In the genomic region with DNA sequence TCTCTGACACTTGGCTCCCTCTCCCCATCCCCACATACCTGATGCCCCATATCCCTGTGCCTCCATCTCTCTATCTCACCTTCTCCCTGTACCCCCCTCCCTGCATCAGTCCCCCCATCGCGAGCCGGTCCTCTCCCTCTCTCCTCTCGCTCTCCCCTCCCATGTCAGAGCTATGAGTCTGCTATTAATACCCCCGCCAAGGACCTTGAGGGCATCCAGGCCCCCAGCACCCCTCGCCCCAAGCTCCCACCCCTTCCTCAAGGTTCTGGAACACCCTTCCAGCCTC, we compare ENCODE assay signal across 23 cellular contexts. TPM values are rescaled to one million over a fixed set of nuclear protein-coding genes. Genes with fewer than 3 reads are reported as not detected.
DNase-seq lines count a peak whose midpoint lies in the region; ATAC-seq, FAIRE-seq and TF ChIP-seq lines count a peak whose summit lies in the region.
"Had no signal": no experiment of that assay in that cellular context is flagged by ENCODE, and none has a peak within 500 bp of the region (broad histone marks: within the 10 kb centered on the region; RNA-seq: fewer than 3 reads in every experiment).

No MANE protein-coding gene starts in this region.

- POLR2A ChIA-PET in HepG2 (lab: Yijun Ruan, JAX): interaction anchor here (0.8 kb wide), 1 partner anchor 32 kb away, joined by 3 read pairs; no protein-coding TSS in a partner anchor
- POLR2A ChIA-PET in WTC11 (lab: Charles Lee): interaction anchor here (0.6 to 0.8 kb wide), 2 partner anchors 9 to 20 kb away, joined by 3 to 6 read pairs; no protein-coding TSS in a partner anchor
- POLR2A ChIA-PET in activated CD8-positive, alpha-beta T cell treated with anti-CD3 and anti-CD28 coated beads, Interleukin-2, amount 10 ng/mL, durations not matched to agents 7 days and 5 days (lab: Charles Lee): interaction anchor here (0.6 kb wide), 2 partner anchors 11 to 183 kb away, joined by 3 to 6 read pairs; no protein-coding TSS in a partner anchor

- peaks cover 79% of the 10 kb centered on the region for H3K4me1 ChIP-seq in HepG2 (ENCODE audit: insufficient read depth, low read length)
- no peaks in the 10 kb centered on the region for H3K4me1 ChIP-seq in right lobe of liver

- TF ChIP-seq CTCF in HepG2 (CRISPR knock-in tag; IDR thresholded peaks at IDR 0.05): no peak
- no peak for TF ChIP-seq CTCF in right lobe of liver (IDR thresholded peaks at IDR 0.05)
- no peak for TF ChIP-seq CTCF in WTC11 (IDR thresholded peaks at IDR 0.05)

- CTCF ChIA-PET in HepG2 (lab: Yijun Ruan, JAX; ENCODE audit: low intra/inter-chr PET ratio, low total read pairs) (no interaction called here), WTC11 (lab: Charles Lee) (interaction anchor here (0.7 to 2.4 kb wide), 7 partner anchors 11 to 289 kb away, joined by 3 to 13 read pairs (median 4); no protein-coding TSS in a partner anchor)
- CTCF ChIA-PET in activated CD8-positive, alpha-beta T cell treated with anti-CD3 and anti-CD28 coated beads, Interleukin-2, amount 10 ng/mL, durations not matched to agents 7 days and 5 days (lab: Charles Lee): interaction anchor here (1.0 kb wide), 1 partner anchor 81 kb away, joined by 3 read pairs; no protein-coding TSS in a partner anchor

- no peak for TF ChIP-seq POLR2A in HepG2 (IDR thresholded peaks at IDR 0.05; ENCODE audit: insufficient read depth in 1 of 2, low read depth in 2 of 2, low read length in 2 of 2)
- no peak for TF ChIP-seq POLR2A in right lobe of liver (IDR thresholded peaks at IDR 0.05)
- TF ChIP-seq POLR2A in GM18505 (IDR thresholded peaks at IDR 0.05; ENCODE audit: borderline replicate concordance, extremely low read depth, insufficient read depth, insufficient read length): no peak

- H3K27me3 Mint-ChIP-seq in WTC11 (ENCODE audit: low read depth) (peaks cover 60% of the 10 kb centered on the region), memory B cell (peaks cover 32% of the 10 kb centered on the region)
- peaks cover 46 to 47% of the 10 kb centered on the region in 2 donors for H3K27me3 Mint-ChIP-seq in stimulated activated naive B cell treated with anti-CD40 and anti-IgM and Interleukin-4, amounts not matched to agents 10 μg/mL and 1 μg/mL and 100 μg/mL, for 72 hours
- H3K27me3 Mint-ChIP-seq in activated CD8-positive, alpha-beta T cell treated with anti-CD3 and anti-CD28 coated beads, Interleukin-2, amount 10 ng/mL, durations not matched to agents 7 days and 5 days (ENCODE audit: low read depth): peaks cover 56% of the 10 kb centered on the region

- no peaks in the 10 kb centered on the region for H3K9me3 ChIP-seq in HepG2 (ENCODE audit: low read length)
- H3K9me3 ChIP-seq in right lobe of liver: no peaks in the 10 kb centered on the region
- H3K9me3 ChIP-seq: right atrium auricular region, suprapubic skin had no signal

- H3K4me3 ChIP-seq in HepG2 (replicated peaks in 1 of 3; ENCODE audit: insufficient read depth in 1 of 3, low read depth in 2 of 3, low read length in 3 of 3): peak overlapping the region in 1 of 3 experiments; percentile 71; a peak in 1 of 6 replicates
- no peak overlapping the region for H3K4me3 ChIP-seq in right lobe of liver

- no peak for TF ChIP-seq EP300 in HepG2 (IDR thresholded peaks at IDR 0.05; ENCODE audit: low read depth in 2 of 2, low read length in 2 of 2)
- TF ChIP-seq EP300 in HepG2 (CRISPR knock-in tag; IDR thresholded peaks at IDR 0.05; ENCODE audit: borderline replicate concordance): no peak

- no peak for FAIRE-seq in HepG2 (lab: Jason Lieb, UNC)
- FAIRE-seq: frontal cortex, RCC 7860 had no signal

- H2AFZ ChIP-seq in HepG2 (ENCODE audit: low read length): no peak overlapping the region

- H3K36me3 ChIP-seq in HepG2 (replicated peaks in 1 of 2; ENCODE audit: control insufficient read depth in 1 of 2, insufficient read depth in 2 of 2, low read length in 2 of 2) (no peaks in the 10 kb centered on the region), right lobe of liver (no peaks in the 10 kb centered on the region)
- H3K36me3 ChIP-seq: right atrium auricular region, suprapubic skin had no signal

- in situ Hi-C loops in HepG2 (cut with HindIII; ENCODE audit: extremely low pct_ligation_motif_present, low pct_unique_long_range_greater_than_20kb): no loop called here

- H3K27ac ChIP-seq in HepG2 (ENCODE audit: extremely low read length, insufficient read depth, low read length) (no peak overlapping the region), right lobe of liver (no peak overlapping the region)
- H3K27ac ChIP-seq: epithelial cell of prostate, right atrium auricular region, suprapubic skin had no signal

- H3K27me3 ChIP-seq in HepG2 (ENCODE audit: control insufficient read depth in 1 of 2, insufficient read depth in 2 of 2, low read length in 2 of 2): peaks cover 11 to 52% of the 10 kb centered on the region in 2 experiments
- H3K27me3 ChIP-seq in right lobe of liver: no peaks in the 10 kb centered on the region

- peaks cover 11% of the 10 kb centered on the region for H3K79me2 ChIP-seq in HepG2 (ENCODE audit: insufficient read depth, low read length)

- 50% methylated on average over 6 of the region's 6 CpGs for WGBS in HepG2 (ENCODE audit: low lambda C conversion rate)
- 10% methylated on average over 6 of the region's 6 CpGs for WGBS in right lobe of liver (ENCODE audit: insufficient coverage, low coverage, low lambda C conversion rate, missing lambda C conversion rate)

- H3K36me3 Mint-ChIP-seq in WTC11 (no peaks in the 10 kb centered on the region), memory B cell (peaks cover 8% of the 10 kb centered on the region)
- peaks cover 3 to 10% of the 10 kb centered on the region in 2 donors for H3K36me3 Mint-ChIP-seq in stimulated activated naive B cell treated with anti-CD40 and anti-IgM and Interleukin-4, amounts not matched to agents 10 μg/mL and 1 μg/mL and 100 μg/mL, for 72 hours
- no peaks in the 10 kb centered on the region for H3K36me3 Mint-ChIP-seq in activated CD8-positive, alpha-beta T cell treated with anti-CD3 and anti-CD28 coated beads, Interleukin-2, amount 10 ng/mL, durations not matched to agents 7 days and 5 days (ENCODE audit: low read depth)

- no TSS peak for BruUV-seq in HepG2 (replicated peaks; lab: Mats Ljungman, UMichigan)

- TF ChIP-seq RAD21 in HepG2 (CRISPR knock-in tag; IDR thresholded peaks at IDR 0.05): no peak

- DNase-seq in HepG2 (ENCODE audit: low spot score) (no peak), right lobe of liver (no peak), WTC11 (ENCODE audit: low spot score) (no peak), memory B cell (ENCODE audit: low spot score in 2 of 2) (no peak), NCI-H345 treated with DMSO at 0.1 percent for 48 hours (lab: John Stamatoyannopoulos, UW; ENCODE audit: unreplicated experiment) (no peak)
- DNase-seq in stimulated activated naive B cell treated with anti-CD40 and anti-IgM and Interleukin-4, amounts not matched to agents 10 μg/mL and 1 μg/mL and 100 μg/mL, for 72 hours: no peak
- no peak for DNase-seq in activated CD8-positive, alpha-beta T cell treated with anti-CD3 and anti-CD28 coated beads, Interleukin-2, amount 10 ng/mL, durations not matched to agents 7 days and 5 days
- DNase-seq: activated effector memory CD4-positive, alpha-beta T cell treated with anti-CD3 and anti-CD28 coated beads, Interleukin-2, amount 50 U/mL, for 16 hours; amygdala; DMS 273 treated with DMSO at 0.1 percent for 48 hours; HCEC 1CT; MM.1S; NCI-H187 treated with DMSO at 0.1 percent for 48 hours; NCI-H524 had no signal

- no peak overlapping the region for H3K9ac ChIP-seq in HepG2 (ENCODE audit: insufficient read depth, low read depth, low read length)

- H3K27ac Mint-ChIP-seq in WTC11 (no peak overlapping the region), memory B cell (no peak overlapping the region)
- no peak overlapping the region for H3K27ac Mint-ChIP-seq in stimulated activated naive B cell treated with anti-CD40 and anti-IgM and Interleukin-4, amounts not matched to agents 10 μg/mL and 1 μg/mL and 100 μg/mL, for 72 hours
- H3K27ac Mint-ChIP-seq in activated CD8-positive, alpha-beta T cell treated with anti-CD3 and anti-CD28 coated beads, Interleukin-2, amount 10 ng/mL, durations not matched to agents 7 days and 5 days: no peak overlapping the region

- H3K4me1 Mint-ChIP-seq in WTC11: peaks cover 54% of the 10 kb centered on the region
- peaks cover 56% of the 10 kb centered on the region for H3K4me1 Mint-ChIP-seq in memory B cell
- H3K4me1 Mint-ChIP-seq in stimulated activated naive B cell treated with anti-CD40 and anti-IgM and Interleukin-4, amounts not matched to agents 10 μg/mL and 1 μg/mL and 100 μg/mL, for 72 hours: peaks cover 47 to 74% of the 10 kb centered on the region in 2 donors
- peaks cover 42% of the 10 kb centered on the region for H3K4me1 Mint-ChIP-seq in activated CD8-positive, alpha-beta T cell treated with anti-CD3 and anti-CD28 coated beads, Interleukin-2, amount 10 ng/mL, durations not matched to agents 7 days and 5 days (ENCODE audit: low read depth)

- ATAC-seq in HepG2: no peak
- ATAC-seq in right lobe of liver: no peak
- ATAC-seq in WTC11: no peak
- no peak for ATAC-seq in memory B cell (ENCODE audit: low read depth)
- no peak for ATAC-seq in stimulated activated naive B cell treated with anti-CD40 and anti-IgM and Interleukin-4, amounts not matched to agents 10 μg/mL and 1 μg/mL and 100 μg/mL, for 72 hours (replicated peaks)
- ATAC-seq in activated CD8-positive, alpha-beta T cell treated with anti-CD3 and anti-CD28 coated beads, Interleukin-2, amount 10 ng/mL, durations not matched to agents 7 days and 5 days: no peak
- ATAC-seq in GM18505 (IDR thresholded peaks at IDR 0.05; ENCODE audit: unreplicated experiment): no peak

- intact Hi-C loops in HepG2 (cut with micrococcal nuclease; ENCODE audit: unreplicated experiment) (no loop called here), right lobe of liver (cut with DNase I) (no loop called here)

- no peaks in the 10 kb centered on the region for H4K20me1 ChIP-seq in HepG2 (ENCODE audit: insufficient read depth, low read length)

- H3K4me2 ChIP-seq in HepG2 (ENCODE audit: low read depth, low read length): no peak overlapping the region

- H3K9me3 Mint-ChIP-seq in WTC11: no peaks in the 10 kb centered on the region
- H3K9me3 Mint-ChIP-seq in memory B cell: peaks cover 3% of the 10 kb centered on the region
- H3K9me3 Mint-ChIP-seq in stimulated activated naive B cell treated with anti-CD40 and anti-IgM and Interleukin-4, amounts not matched to agents 10 μg/mL and 1 μg/mL and 100 μg/mL, for 72 hours: peaks cover 8 to 10% of the 10 kb centered on the region in 2 donors
- no peaks in the 10 kb centered on the region for H3K9me3 Mint-ChIP-seq in activated CD8-positive, alpha-beta T cell treated with anti-CD3 and anti-CD28 coated beads, Interleukin-2, amount 10 ng/mL, durations not matched to agents 7 days and 5 days (ENCODE audit: insufficient read depth)
- H3K9me3 Mint-ChIP-seq: neural crest cell had no signal

- H3K4me3 Mint-ChIP-seq in WTC11 (peak overlapping the region; percentile 59), memory B cell (peak overlapping the region; percentile 30)
- peak overlapping the region; percentile 3 to 78 for H3K4me3 Mint-ChIP-seq in stimulated activated naive B cell treated with anti-CD40 and anti-IgM and Interleukin-4, amounts not matched to agents 10 μg/mL and 1 μg/mL and 100 μg/mL, for 72 hours
- no peak overlapping the region for H3K4me3 Mint-ChIP-seq in activated CD8-positive, alpha-beta T cell treated with anti-CD3 and anti-CD28 coated beads, Interleukin-2, amount 10 ng/mL, durations not matched to agents 7 days and 5 days

RNA-seq across cellular contexts. Expression of a gene that starts 1.6 kb away (rescaled TPM):
- 0.02 TPM in 1 of 2 replicates, not detected in the other for total RNA-seq in HepG2 (2016; rRNA removed; fragmentation: Illumina TruSeq; extraction: Trizol)
- under 0.01 TPM in 1 of 2 replicates, not detected in the other for total RNA-seq in HepG2 (2016; cell fraction: cytosol; rRNA removed; fragmentation: Illumina TruSeq; extraction: Trizol; ENCODE audit: low read depth)
- total RNA-seq in HepG2 (2016; cell fraction: insoluble cytoplasmic fraction; rRNA removed; fragmentation: Illumina TruSeq; extraction: Trizol): 0.04 TPM in 1 of 2 replicates, not detected in the other
- total RNA-seq in HepG2 (2016; cell fraction: membrane; rRNA removed; fragmentation: Illumina TruSeq; extraction: Trizol): 0.03 and 0.06 TPM in 2 replicates
- 0.09 and 0.22 TPM in 2 replicates for total RNA-seq in HepG2 (2016; cell fraction: nucleus; rRNA removed; fragmentation: Illumina TruSeq; extraction: Trizol)
- polyA plus RNA-seq in HepG2 (2011; rRNA removed): 0.08 and 0.13 TPM in 2 replicates
- polyA plus RNA-seq in HepG2 (2011; cell fraction: cytosol; rRNA removed): 0.05 and 0.06 TPM in 2 replicates
- 0.43 and 0.61 TPM in 2 replicates for polyA plus RNA-seq in HepG2 (2011; cell fraction: nucleus; rRNA removed)
- 0.29 and 0.34 TPM in 2 replicates for polyA plus RNA-seq in HepG2 (2012)
- 0.03 TPM in 2 replicates for polyA plus RNA-seq in HepG2 (2016; cell fraction: cytosol; fragmentation: Illumina TruSeq; extraction: Trizol; ENCODE audit: low read depth)
- polyA plus RNA-seq in HepG2 (2016; cell fraction: insoluble cytoplasmic fraction; fragmentation: Illumina TruSeq; extraction: Trizol; ENCODE audit: low read depth): 0.05 and 0.13 TPM in 2 replicates
- 0.07 TPM in 1 of 2 replicates, not detected in the other for polyA plus RNA-seq in HepG2 (2016; cell fraction: membrane; fragmentation: Illumina TruSeq; extraction: Trizol; ENCODE audit: low read depth)
- 0.31 TPM in 2 replicates for polyA plus RNA-seq in HepG2 (2016; cell fraction: nucleus; fragmentation: Illumina TruSeq; extraction: Trizol; ENCODE audit: insufficient read depth, low read depth)
- polyA minus RNA-seq in HepG2 (2011; rRNA and poly(A)+ RNA removed; ENCODE audit: low replicate concordance): 0.40 and 0.44 TPM in 2 replicates
- 0.10 and 0.26 TPM in 2 replicates for polyA minus RNA-seq in HepG2 (2011; cell fraction: cytosol; rRNA and poly(A)+ RNA removed)
- 0.12 and 0.13 TPM in 2 replicates for polyA minus RNA-seq in HepG2 (2011; cell fraction: nucleus; rRNA and poly(A)+ RNA removed)
- under 1 TPM; 0.09 to 0.29 (median 0.22) TPM for total RNA-seq in right lobe of liver
- 23.0 to 27.8 TPM (median 25.3 TPM) in 3 replicates for total RNA-seq in WTC11 (2021)
- total RNA-seq in activated CD8-positive, alpha-beta T cell treated with anti-CD3 and anti-CD28 coated beads, Interleukin-2, amount 10 ng/mL, durations not matched to agents 7 days and 5 days: under 1 TPM; 0.05 to 0.08 TPM

RNA-seq across cellular contexts. Expression of a gene that starts 3.8 kb away (rescaled TPM):
- 70.8 and 134 TPM in 2 replicates for total RNA-seq in HepG2 (2016; rRNA removed; fragmentation: Illumina TruSeq; extraction: Trizol)
- 55.9 and 57.5 TPM in 2 replicates for total RNA-seq in HepG2 (2016; cell fraction: cytosol; rRNA removed; fragmentation: Illumina TruSeq; extraction: Trizol; ENCODE audit: low read depth)
- 61.8 and 132 TPM in 2 replicates for total RNA-seq in HepG2 (2016; cell fraction: insoluble cytoplasmic fraction; rRNA removed; fragmentation: Illumina TruSeq; extraction: Trizol)
- total RNA-seq in HepG2 (2016; cell fraction: membrane; rRNA removed; fragmentation: Illumina TruSeq; extraction: Trizol): 111 and 112 TPM in 2 replicates
- total RNA-seq in HepG2 (2016; cell fraction: nucleus; rRNA removed; fragmentation: Illumina TruSeq; extraction: Trizol): 125 and 150 TPM in 2 replicates
- polyA plus RNA-seq in HepG2 (2011; rRNA removed): 185 and 212 TPM in 2 replicates
- polyA plus RNA-seq in HepG2 (2011; cell fraction: cytosol; rRNA removed): 168 and 179 TPM in 2 replicates
- 94.7 and 95.7 TPM in 2 replicates for polyA plus RNA-seq in HepG2 (2011; cell fraction: nucleus; rRNA removed)
- polyA plus RNA-seq in HepG2 (2012): 187 and 197 TPM in 2 replicates
- polyA plus RNA-seq in HepG2 (2016; cell fraction: cytosol; fragmentation: Illumina TruSeq; extraction: Trizol; ENCODE audit: low read depth): 130 and 136 TPM in 2 replicates
- polyA plus RNA-seq in HepG2 (2016; cell fraction: insoluble cytoplasmic fraction; fragmentation: Illumina TruSeq; extraction: Trizol; ENCODE audit: low read depth): 151 and 179 TPM in 2 replicates
- polyA plus RNA-seq in HepG2 (2016; cell fraction: membrane; fragmentation: Illumina TruSeq; extraction: Trizol; ENCODE audit: low read depth): 209 and 221 TPM in 2 replicates
- 421 and 451 TPM in 2 replicates for polyA plus RNA-seq in HepG2 (2016; cell fraction: nucleus; fragmentation: Illumina TruSeq; extraction: Trizol; ENCODE audit: insufficient read depth, low read depth)
- 143 and 261 TPM in 2 replicates for polyA minus RNA-seq in HepG2 (2011; rRNA and poly(A)+ RNA removed; ENCODE audit: low replicate concordance)
- polyA minus RNA-seq in HepG2 (2011; cell fraction: cytosol; rRNA and poly(A)+ RNA removed): 129 and 135 TPM in 2 replicates
- polyA minus RNA-seq in HepG2 (2011; cell fraction: nucleus; rRNA and poly(A)+ RNA removed): 29.5 and 36.8 TPM in 2 replicates
- total RNA-seq in right lobe of liver: 10 to 100 TPM; 69.1 to 83.1 (median 77.1) TPM
- total RNA-seq in WTC11 (2021): 207 to 226 TPM (median 223 TPM) in 3 replicates
- 10 to 100 TPM; 70.3 to 71.3 TPM for total RNA-seq in activated CD8-positive, alpha-beta T cell treated with anti-CD3 and anti-CD28 coated beads, Interleukin-2, amount 10 ng/mL, durations not matched to agents 7 days and 5 days

RNA-seq across cellular contexts. Expression of a gene that starts 30.9 kb away (rescaled TPM):
- not detected in 2 replicates for total RNA-seq in HepG2 (2016; rRNA removed; fragmentation: Illumina TruSeq; extraction: Trizol)
- not detected in 2 replicates for total RNA-seq in HepG2 (2016; cell fraction: cytosol; rRNA removed; fragmentation: Illumina TruSeq; extraction: Trizol; ENCODE audit: low read depth)
- not detected in 2 replicates for total RNA-seq in HepG2 (2016; cell fraction: insoluble cytoplasmic fraction; rRNA removed; fragmentation: Illumina TruSeq; extraction: Trizol)
- not detected in 2 replicates for total RNA-seq in HepG2 (2016; cell fraction: membrane; rRNA removed; fragmentation: Illumina TruSeq; extraction: Trizol)
- total RNA-seq in HepG2 (2016; cell fraction: nucleus; rRNA removed; fragmentation: Illumina TruSeq; extraction: Trizol): not detected in 2 replicates
- polyA plus RNA-seq in HepG2 (2011; rRNA removed): not detected in 2 replicates
- polyA plus RNA-seq in HepG2 (2011; cell fraction: cytosol; rRNA removed): not detected in 2 replicates
- polyA plus RNA-seq in HepG2 (2011; cell fraction: nucleus; rRNA removed): not detected in 2 replicates
- polyA plus RNA-seq in HepG2 (2012): not detected in 2 replicates
- polyA plus RNA-seq in HepG2 (2016; cell fraction: cytosol; fragmentation: Illumina TruSeq; extraction: Trizol; ENCODE audit: low read depth): not detected in 2 replicates
- not detected in 2 replicates for polyA plus RNA-seq in HepG2 (2016; cell fraction: insoluble cytoplasmic fraction; fragmentation: Illumina TruSeq; extraction: Trizol; ENCODE audit: low read depth)
- polyA plus RNA-seq in HepG2 (2016; cell fraction: membrane; fragmentation: Illumina TruSeq; extraction: Trizol; ENCODE audit: low read depth): not detected in 2 replicates
- not detected in 2 replicates for polyA plus RNA-seq in HepG2 (2016; cell fraction: nucleus; fragmentation: Illumina TruSeq; extraction: Trizol; ENCODE audit: insufficient read depth, low read depth)
- 1.4 TPM in 1 of 2 replicates, not detected in the other for polyA minus RNA-seq in HepG2 (2011; rRNA and poly(A)+ RNA removed; ENCODE audit: low replicate concordance)
- not detected in 2 replicates for polyA minus RNA-seq in HepG2 (2011; cell fraction: cytosol; rRNA and poly(A)+ RNA removed)
- polyA minus RNA-seq in HepG2 (2011; cell fraction: nucleus; rRNA and poly(A)+ RNA removed): not detected in 2 replicates
- under 1 TPM in 1 of 6 experiments, not detected in 5; 0.80 TPM for total RNA-seq in right lobe of liver
- not detected in 3 replicates for total RNA-seq in WTC11 (2021)
- not detected for total RNA-seq in activated CD8-positive, alpha-beta T cell treated with anti-CD3 and anti-CD28 coated beads, Interleukin-2, amount 10 ng/mL, durations not matched to agents 7 days and 5 days
- total RNA-seq: activated CD8-positive, alpha-beta memory T cell treated with anti-CD3 and anti-CD28 coated beads for 36 hours; frontal cortex; liver; neural crest cell; right atrium auricular region; suprapubic skin had no signal

RNA-seq across cellular contexts. Expression of a gene that starts 31.4 kb away (rescaled TPM):
- total RNA-seq in HepG2 (2016; rRNA removed; fragmentation: Illumina TruSeq; extraction: Trizol): 4.7 and 7.7 TPM in 2 replicates
- 6.3 and 6.6 TPM in 2 replicates for total RNA-seq in HepG2 (2016; cell fraction: cytosol; rRNA removed; fragmentation: Illumina TruSeq; extraction: Trizol; ENCODE audit: low read depth)
- total RNA-seq in HepG2 (2016; cell fraction: insoluble cytoplasmic fraction; rRNA removed; fragmentation: Illumina TruSeq; extraction: Trizol): 5.2 and 7.2 TPM in 2 replicates
- 8.4 and 8.9 TPM in 2 replicates for total RNA-seq in HepG2 (2016; cell fraction: membrane; rRNA removed; fragmentation: Illumina TruSeq; extraction: Trizol)
- 12.3 and 12.5 TPM in 2 replicates for total RNA-seq in HepG2 (2016; cell fraction: nucleus; rRNA removed; fragmentation: Illumina TruSeq; extraction: Trizol)
- 10.8 and 11.3 TPM in 2 replicates for polyA plus RNA-seq in HepG2 (2011; rRNA removed)
- polyA plus RNA-seq in HepG2 (2011; cell fraction: cytosol; rRNA removed): 4.8 and 6.8 TPM in 2 replicates
- polyA plus RNA-seq in HepG2 (2011; cell fraction: nucleus; rRNA removed): 44.7 and 61.9 TPM in 2 replicates
- polyA plus RNA-seq in HepG2 (2012): 6.3 and 8.2 TPM in 2 replicates
- 5.4 and 9.0 TPM in 2 replicates for polyA plus RNA-seq in HepG2 (2016; cell fraction: cytosol; fragmentation: Illumina TruSeq; extraction: Trizol; ENCODE audit: low read depth)
- polyA plus RNA-seq in HepG2 (2016; cell fraction: insoluble cytoplasmic fraction; fragmentation: Illumina TruSeq; extraction: Trizol; ENCODE audit: low read depth): 7.0 and 9.4 TPM in 2 replicates
- polyA plus RNA-seq in HepG2 (2016; cell fraction: membrane; fragmentation: Illumina TruSeq; extraction: Trizol; ENCODE audit: low read depth): 8.9 and 11.6 TPM in 2 replicates
- polyA plus RNA-seq in HepG2 (2016; cell fraction: nucleus; fragmentation: Illumina TruSeq; extraction: Trizol; ENCODE audit: insufficient read depth, low read depth): 30.1 and 34.3 TPM in 2 replicates
- 13.7 and 18.8 TPM in 2 replicates for polyA minus RNA-seq in HepG2 (2011; rRNA and poly(A)+ RNA removed; ENCODE audit: low replicate concordance)
- 10.2 and 11.4 TPM in 2 replicates for polyA minus RNA-seq in HepG2 (2011; cell fraction: cytosol; rRNA and poly(A)+ RNA removed)
- polyA minus RNA-seq in HepG2 (2011; cell fraction: nucleus; rRNA and poly(A)+ RNA removed): 10.4 and 12.7 TPM in 2 replicates
- 10 to 100 TPM in 3 of 6 experiments, 1 to 10 TPM in 3; 6.5 to 15.1 (median 9.8) TPM for total RNA-seq in right lobe of liver
- total RNA-seq in WTC11 (2021): 20.2 to 29.6 TPM (median 27.0 TPM) in 3 replicates
- total RNA-seq in activated CD8-positive, alpha-beta T cell treated with anti-CD3 and anti-CD28 coated beads, Interleukin-2, amount 10 ng/mL, durations not matched to agents 7 days and 5 days: 10 to 100 TPM; 17.1 to 19.4 TPM

RNA-seq across cellular contexts. Expression of a gene that starts 50.7 kb away (rescaled TPM):
- total RNA-seq in HepG2 (2016; rRNA removed; fragmentation: Illumina TruSeq; extraction: Trizol) (46.6 and 52.3 TPM in 2 replicates), right lobe of liver (10 to 100 TPM; 14.7 to 31.0 (median 17.6) TPM), WTC11 (2021) (59.8 to 67.2 TPM (median 61.6 TPM) in 3 replicates)
- total RNA-seq in HepG2 (2016; cell fraction: cytosol; rRNA removed; fragmentation: Illumina TruSeq; extraction: Trizol; ENCODE audit: low read depth): 5.2 and 5.4 TPM in 2 replicates
- 41.4 and 47.5 TPM in 2 replicates for total RNA-seq in HepG2 (2016; cell fraction: insoluble cytoplasmic fraction; rRNA removed; fragmentation: Illumina TruSeq; extraction: Trizol)
- total RNA-seq in HepG2 (2016; cell fraction: membrane; rRNA removed; fragmentation: Illumina TruSeq; extraction: Trizol): 11.1 and 15.5 TPM in 2 replicates
- 19.7 and 21.0 TPM in 2 replicates for total RNA-seq in HepG2 (2016; cell fraction: nucleus; rRNA removed; fragmentation: Illumina TruSeq; extraction: Trizol)
- polyA plus RNA-seq in HepG2 (2011; rRNA removed): 10.8 and 13.4 TPM in 2 replicates
- polyA plus RNA-seq in HepG2 (2011; cell fraction: cytosol; rRNA removed): 10.4 and 13.0 TPM in 2 replicates
- polyA plus RNA-seq in HepG2 (2011; cell fraction: nucleus; rRNA removed): 13.4 and 14.2 TPM in 2 replicates
- 13.3 and 14.3 TPM in 2 replicates for polyA plus RNA-seq in HepG2 (2012)
- 4.1 and 4.4 TPM in 2 replicates for polyA plus RNA-seq in HepG2 (2016; cell fraction: cytosol; fragmentation: Illumina TruSeq; extraction: Trizol; ENCODE audit: low read depth)
- 36.7 and 46.2 TPM in 2 replicates for polyA plus RNA-seq in HepG2 (2016; cell fraction: insoluble cytoplasmic fraction; fragmentation: Illumina TruSeq; extraction: Trizol; ENCODE audit: low read depth)
- polyA plus RNA-seq in HepG2 (2016; cell fraction: membrane; fragmentation: Illumina TruSeq; extraction: Trizol; ENCODE audit: low read depth): 5.9 and 7.9 TPM in 2 replicates
- polyA plus RNA-seq in HepG2 (2016; cell fraction: nucleus; fragmentation: Illumina TruSeq; extraction: Trizol; ENCODE audit: insufficient read depth, low read depth): 23.1 and 26.5 TPM in 2 replicates
- polyA minus RNA-seq in HepG2 (2011; rRNA and poly(A)+ RNA removed; ENCODE audit: low replicate concordance): 25.6 and 30.2 TPM in 2 replicates
- polyA minus RNA-seq in HepG2 (2011; cell fraction: cytosol; rRNA and poly(A)+ RNA removed): 12.1 and 17.9 TPM in 2 replicates
- polyA minus RNA-seq in HepG2 (2011; cell fraction: nucleus; rRNA and poly(A)+ RNA removed): 13.7 and 20.3 TPM in 2 replicates
- 10 to 100 TPM; 46.4 to 50.4 TPM for total RNA-seq in activated CD8-positive, alpha-beta T cell treated with anti-CD3 and anti-CD28 coated beads, Interleukin-2, amount 10 ng/mL, durations not matched to agents 7 days and 5 days

Comparison
In these comparisons a context has a peak if more than half of its experiments do, and no peak if none do; other contexts are left out.
1. RNA of a gene that starts 1.6 kb away (total RNA-seq): 23.0 to 27.8 TPM in WTC11; 0.09 to 0.29 TPM in right lobe of liver, 0.05 to 0.08 TPM in activated CD8-positive, alpha-beta T cell treated with anti-CD3 and anti-CD28 coated beads, Interleukin-2, amount 10 ng/mL, durations not matched to agents 7 days and 5 days and under 0.01 to 0.22 TPM in HepG2; every median in the first group is over 10 times any median in the second.